ENCODE assay signal across 16 cellular contexts in the genomic region with DNA sequence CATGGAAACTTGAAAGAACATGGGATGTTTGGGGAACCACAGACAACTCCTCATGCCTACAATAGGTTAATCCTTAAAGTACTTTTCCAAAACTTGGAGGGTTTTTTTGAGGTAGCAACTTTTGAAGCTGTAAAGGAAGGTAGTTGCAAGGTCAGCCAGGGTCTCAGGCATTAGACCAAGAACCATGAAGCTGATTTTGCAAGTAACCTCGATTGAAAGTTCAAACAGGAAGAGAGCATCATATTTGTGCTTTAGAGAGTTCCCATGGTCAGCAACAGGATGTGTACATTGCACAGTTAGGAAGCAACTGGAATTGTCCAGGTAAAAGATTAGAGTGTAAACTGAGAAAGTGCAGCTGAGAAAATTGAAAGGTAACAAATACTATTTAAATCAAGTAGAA.
"Had no signal": no experiment of that assay in that cellular context is flagged by ENCODE, and none has a peak within 500 bp of the region (broad histone marks: within the 10 kb centered on the region; RNA-seq: fewer than 3 reads in every experiment).

No MANE protein-coding gene starts in this region.

- H3K9me3 ChIP-seq: esophagus muscularis mucosa, gastrocnemius medialis, mucosa of descending colon, right atrium auricular region had no signal

- DNase-seq: effector memory CD4-positive, alpha-beta T cell; gastrocnemius medialis; islet precursor cell; mucosa of descending colon; natural killer cell; posterior cingulate gyrus; stimulated activated CD4-positive, alpha-beta T cell treated with anti-CD3 and anti-CD28 coated beads, Interleukin-2, amount 100 ng/mL, for 48 hours; stimulated activated naive CD4-positive, alpha-beta T cell treated with Interleukin-2 at 50 U/mL for 16 hours had no signal

- H3K27ac ChIP-seq: coronary artery, epithelial cell of prostate, esophagus muscularis mucosa, gastrocnemius medialis, right atrium auricular region had no signal

- H3K27me3 ChIP-seq: esophagus muscularis mucosa, gastrocnemius medialis, right atrium auricular region had no signal

- H3K36me3 ChIP-seq: esophagus muscularis mucosa, gastrocnemius medialis, right atrium auricular region had no signal

- ATAC-seq: gastrocnemius medialis, left lobe of liver, mucosa of descending colon, natural killer cell had no signal

- H3K4me3 ChIP-seq: coronary artery, esophagus muscularis mucosa, gastrocnemius medialis, mucosa of descending colon, right atrium auricular region, smooth muscle cell had no signal

- FAIRE-seq: endometrium, urothelium cell line had no signal

- H3K4me1 ChIP-seq: esophagus muscularis mucosa, gastrocnemius medialis, right atrium auricular region had no signal

- H3K4me2 ChIP-seq: smooth muscle cell had no signal
